ENCODE assay signal across 1 cellular context in the genomic region with DNA sequence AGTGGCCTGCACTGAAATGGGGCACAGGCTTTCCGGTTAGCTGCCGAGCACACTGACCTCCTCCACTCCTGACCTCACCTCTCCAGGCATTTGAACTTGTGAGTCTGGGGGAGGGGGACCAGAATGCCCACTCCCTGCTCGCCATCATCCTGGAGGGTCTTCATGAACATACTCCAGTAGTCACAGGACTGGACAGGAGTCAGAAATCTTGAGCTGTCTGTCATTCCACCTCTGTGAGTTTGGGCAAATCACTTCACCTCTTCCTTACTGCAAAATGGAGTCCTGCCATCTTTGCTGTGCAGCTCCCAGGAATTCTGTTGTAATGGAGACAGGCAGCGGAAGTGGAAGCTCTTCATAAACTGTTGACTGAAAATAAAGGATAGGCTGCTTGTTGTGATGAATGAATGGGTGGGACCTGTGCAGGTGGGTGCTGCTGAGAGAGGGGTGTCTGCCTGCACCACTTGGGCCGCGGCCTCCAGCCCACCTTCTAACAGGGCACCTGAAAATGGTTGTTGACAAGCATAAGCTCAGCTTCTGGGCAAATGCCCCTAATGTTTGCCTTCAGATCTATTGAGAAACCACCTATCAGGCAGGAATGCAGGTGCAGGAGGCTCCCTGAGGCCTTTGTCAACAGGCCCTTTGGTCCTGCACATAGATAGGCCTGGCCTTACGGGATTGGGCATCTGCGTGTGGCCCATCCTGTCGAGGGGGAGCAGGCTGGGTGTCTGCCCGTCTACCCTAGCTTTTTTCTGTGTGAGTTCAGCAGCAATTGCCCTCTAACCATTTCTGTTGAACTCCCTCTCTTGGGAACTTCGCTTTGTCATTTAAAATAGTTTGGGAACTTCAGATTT.
TF ChIP-seq lines count a peak whose summit lies in the region.

No MANE protein-coding gene starts in this region.

TF ChIP-seq in GM23338, 12 proteins besides CTCF, POLR2A, EP300 and RAD21 (continued from another document):
- TF ChIP-seq, protein P1, sequence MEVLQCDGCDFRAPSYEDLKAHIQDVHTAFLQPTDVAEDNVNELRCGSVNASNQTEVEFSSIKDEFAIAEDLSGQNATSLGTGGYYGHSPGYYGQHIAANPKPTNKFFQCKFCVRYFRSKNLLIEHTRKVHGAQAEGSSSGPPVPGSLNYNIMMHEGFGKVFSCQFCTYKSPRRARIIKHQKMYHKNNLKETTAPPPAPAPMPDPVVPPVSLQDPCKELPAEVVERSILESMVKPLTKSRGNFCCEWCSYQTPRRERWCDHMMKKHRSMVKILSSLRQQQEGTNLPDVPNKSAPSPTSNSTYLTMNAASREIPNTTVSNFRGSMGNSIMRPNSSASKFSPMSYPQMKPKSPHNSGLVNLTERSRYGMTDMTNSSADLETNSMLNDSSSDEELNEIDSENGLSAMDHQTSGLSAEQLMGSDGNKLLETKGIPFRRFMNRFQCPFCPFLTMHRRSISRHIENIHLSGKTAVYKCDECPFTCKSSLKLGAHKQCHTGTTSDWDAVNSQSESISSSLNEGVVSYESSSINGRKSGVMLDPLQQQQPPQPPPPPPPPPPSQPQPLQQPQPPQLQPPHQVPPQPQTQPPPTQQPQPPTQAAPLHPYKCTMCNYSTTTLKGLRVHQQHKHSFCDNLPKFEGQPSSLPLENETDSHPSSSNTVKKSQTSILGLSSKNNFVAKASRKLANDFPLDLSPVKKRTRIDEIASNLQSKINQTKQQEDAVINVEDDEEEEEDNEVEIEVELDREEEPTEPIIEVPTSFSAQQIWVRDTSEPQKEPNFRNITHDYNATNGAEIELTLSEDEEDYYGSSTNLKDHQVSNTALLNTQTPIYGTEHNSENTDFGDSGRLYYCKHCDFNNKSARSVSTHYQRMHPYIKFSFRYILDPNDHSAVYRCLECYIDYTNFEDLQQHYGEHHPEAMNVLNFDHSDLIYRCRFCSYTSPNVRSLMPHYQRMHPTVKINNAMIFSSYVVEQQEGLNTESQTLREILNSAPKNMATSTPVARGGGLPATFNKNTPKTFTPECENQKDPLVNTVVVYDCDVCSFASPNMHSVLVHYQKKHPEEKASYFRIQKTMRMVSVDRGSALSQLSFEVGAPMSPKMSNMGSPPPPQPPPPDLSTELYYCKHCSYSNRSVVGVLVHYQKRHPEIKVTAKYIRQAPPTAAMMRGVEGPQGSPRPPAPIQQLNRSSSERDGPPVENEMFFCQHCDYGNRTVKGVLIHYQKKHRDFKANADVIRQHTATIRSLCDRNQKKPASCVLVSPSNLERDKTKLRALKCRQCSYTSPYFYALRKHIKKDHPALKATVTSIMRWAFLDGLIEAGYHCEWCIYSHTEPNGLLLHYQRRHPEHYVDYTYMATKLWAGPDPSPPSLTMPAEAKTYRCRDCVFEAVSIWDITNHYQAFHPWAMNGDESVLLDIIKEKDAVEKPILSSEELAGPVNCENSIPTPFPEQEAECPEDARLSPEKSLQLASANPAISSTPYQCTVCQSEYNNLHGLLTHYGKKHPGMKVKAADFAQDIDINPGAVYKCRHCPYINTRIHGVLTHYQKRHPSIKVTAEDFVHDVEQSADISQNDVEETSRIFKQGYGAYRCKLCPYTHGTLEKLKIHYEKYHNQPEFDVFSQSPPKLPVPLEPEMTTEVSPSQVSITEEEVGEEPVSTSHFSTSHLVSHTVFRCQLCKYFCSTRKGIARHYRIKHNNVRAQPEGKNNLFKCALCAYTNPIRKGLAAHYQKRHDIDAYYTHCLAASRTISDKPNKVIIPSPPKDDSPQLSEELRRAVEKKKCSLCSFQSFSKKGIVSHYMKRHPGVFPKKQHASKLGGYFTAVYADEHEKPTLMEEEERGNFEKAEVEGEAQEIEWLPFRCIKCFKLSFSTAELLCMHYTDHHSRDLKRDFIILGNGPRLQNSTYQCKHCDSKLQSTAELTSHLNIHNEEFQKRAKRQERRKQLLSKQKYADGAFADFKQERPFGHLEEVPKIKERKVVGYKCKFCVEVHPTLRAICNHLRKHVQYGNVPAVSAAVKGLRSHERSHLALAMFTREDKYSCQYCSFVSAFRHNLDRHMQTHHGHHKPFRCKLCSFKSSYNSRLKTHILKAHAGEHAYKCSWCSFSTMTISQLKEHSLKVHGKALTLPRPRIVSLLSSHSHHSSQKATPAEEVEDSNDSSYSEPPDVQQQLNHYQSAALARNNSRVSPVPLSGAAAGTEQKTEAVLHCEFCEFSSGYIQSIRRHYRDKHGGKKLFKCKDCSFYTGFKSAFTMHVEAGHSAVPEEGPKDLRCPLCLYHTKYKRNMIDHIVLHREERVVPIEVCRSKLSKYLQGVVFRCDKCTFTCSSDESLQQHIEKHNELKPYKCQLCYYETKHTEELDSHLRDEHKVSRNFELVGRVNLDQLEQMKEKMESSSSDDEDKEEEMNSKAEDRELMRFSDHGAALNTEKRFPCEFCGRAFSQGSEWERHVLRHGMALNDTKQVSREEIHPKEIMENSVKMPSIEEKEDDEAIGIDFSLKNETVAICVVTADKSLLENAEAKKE (CRISPR knock-in tag; IDR thresholded peaks at IDR 0.05), result no peak
- TF ChIP-seq ZNF331 (CRISPR knock-in tag; IDR thresholded peaks at IDR 0.05; ENCODE audit: low read depth) (no peak), STAT1 (IDR thresholded peaks at IDR 0.05; ENCODE audit: unreplicated experiment) (no peak), REST (IDR thresholded peaks at IDR 0.05; ENCODE audit: unreplicated experiment) (no peak), EZH2 (IDR thresholded peaks at IDR 0.05; ENCODE audit: low read depth, unreplicated experiment) (no peak), POLR2AphosphoS5 (IDR thresholded peaks at IDR 0.05; ENCODE audit: low read depth) (no peak), ZNF114 (CRISPR knock-in tag; IDR thresholded peaks at IDR 0.05) (no peak)
- TF ChIP-seq, protein P2, sequence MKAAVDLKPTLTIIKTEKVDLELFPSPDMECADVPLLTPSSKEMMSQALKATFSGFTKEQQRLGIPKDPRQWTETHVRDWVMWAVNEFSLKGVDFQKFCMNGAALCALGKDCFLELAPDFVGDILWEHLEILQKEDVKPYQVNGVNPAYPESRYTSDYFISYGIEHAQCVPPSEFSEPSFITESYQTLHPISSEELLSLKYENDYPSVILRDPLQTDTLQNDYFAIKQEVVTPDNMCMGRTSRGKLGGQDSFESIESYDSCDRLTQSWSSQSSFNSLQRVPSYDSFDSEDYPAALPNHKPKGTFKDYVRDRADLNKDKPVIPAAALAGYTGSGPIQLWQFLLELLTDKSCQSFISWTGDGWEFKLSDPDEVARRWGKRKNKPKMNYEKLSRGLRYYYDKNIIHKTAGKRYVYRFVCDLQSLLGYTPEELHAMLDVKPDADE (IDR thresholded peaks at IDR 0.05), result no peak
